ENCODE assay signal across 21 cellular contexts in the genomic region with DNA sequence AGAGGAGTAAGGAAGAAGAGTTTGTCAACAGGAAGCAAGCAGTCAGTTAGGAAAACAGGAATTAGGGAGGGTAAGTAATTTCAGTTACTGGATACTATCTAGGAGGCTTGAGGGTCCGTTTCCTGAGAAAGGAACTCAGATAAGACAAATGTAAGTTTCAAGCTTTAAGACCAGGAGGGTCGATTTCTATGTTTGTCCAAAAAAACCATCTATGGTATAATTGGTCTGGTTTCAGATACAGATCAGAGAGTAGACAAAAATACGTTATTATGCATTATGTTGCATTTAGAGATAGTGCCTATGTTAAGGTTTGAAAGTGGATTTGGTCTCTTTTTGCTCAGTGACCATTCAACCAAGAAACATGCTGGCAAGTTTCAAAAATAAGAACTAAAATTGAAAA.
"Had no signal": no experiment of that assay in that cellular context is flagged by ENCODE, and none has a peak within 500 bp of the region (broad histone marks: within the 10 kb centered on the region; RNA-seq: fewer than 3 reads in every experiment).

No MANE protein-coding gene starts in this region.

- H3K27ac ChIP-seq: left ventricle myocardium inferior, ovary, right atrium auricular region, right lobe of liver, tibial nerve, uterus had no signal

- ATAC-seq: natural killer cell; right lobe of liver; stimulated activated memory B cell treated with anti-CD40 and anti-IgM and Interleukin-4, amounts not matched to agents 10 μg/mL and 1 μg/mL and 100 μg/mL, for 72 hours; stimulated activated naive CD8-positive, alpha-beta T cell treated with anti-CD3 and anti-CD28 coated beads, Interleukin-15, amount 100 ng/mL, for 72 hours had no signal

- H3K4me2 ChIP-seq: smooth muscle cell had no signal

- H3K4me3 ChIP-seq: left ventricle myocardium inferior, lung, ovary, right atrium auricular region, right lobe of liver, smooth muscle cell, tibial nerve, uterus had no signal

- H3K27me3 ChIP-seq: ovary, right atrium auricular region, right lobe of liver, tibial nerve, uterus had no signal

- H3K9me3 ChIP-seq: ovary, right atrium auricular region, right lobe of liver, tibial nerve, uterus had no signal

- DNase-seq: islet precursor cell; left ventricle myocardium inferior; mesendoderm; naive B cell; natural killer cell; nephron progenitor cell; ovary; right lobe of liver; stimulated activated CD4-positive, alpha-beta T cell treated with anti-CD3 and anti-CD28 coated beads, Interleukin-1b, Interleukin-23, amount 100 ng/mL, for 48 hours; stimulated activated CD4-positive, alpha-beta T cell treated with anti-CD3 and anti-CD28 coated beads, Interleukin-2, amount 100 ng/mL, for 48 hours; stimulated activated CD4-positive, alpha-beta T cell treated with anti-CD3 and anti-CD28 coated beads, Interleukin-4, amount 100 ng/mL, for 4 hours; stimulated activated CD8-positive, alpha-beta memory T cell treated with anti-CD3 and anti-CD28 coated beads, Interleukin-4, amount 100 ng/mL, for 48 hours; stimulated activated naive CD4-positive, alpha-beta T cell treated with Interleukin-2 at 50 U/mL for 16 hours; stimulated activated naive CD8-positive, alpha-beta T cell treated with anti-CD3 and anti-CD28 coated beads, Interleukin-15, amount 100 ng/mL, for 72 hours; substantia nigra; uterus had no signal

- H3K36me3 ChIP-seq: left ventricle myocardium inferior, ovary, right atrium auricular region, right lobe of liver, tibial nerve, uterus had no signal

- H3K4me1 ChIP-seq: left ventricle myocardium inferior, right atrium auricular region, right lobe of liver, tibial nerve, uterus had no signal
